23 cellular contexts compared by ENCODE assay signal in the genomic region with DNA sequence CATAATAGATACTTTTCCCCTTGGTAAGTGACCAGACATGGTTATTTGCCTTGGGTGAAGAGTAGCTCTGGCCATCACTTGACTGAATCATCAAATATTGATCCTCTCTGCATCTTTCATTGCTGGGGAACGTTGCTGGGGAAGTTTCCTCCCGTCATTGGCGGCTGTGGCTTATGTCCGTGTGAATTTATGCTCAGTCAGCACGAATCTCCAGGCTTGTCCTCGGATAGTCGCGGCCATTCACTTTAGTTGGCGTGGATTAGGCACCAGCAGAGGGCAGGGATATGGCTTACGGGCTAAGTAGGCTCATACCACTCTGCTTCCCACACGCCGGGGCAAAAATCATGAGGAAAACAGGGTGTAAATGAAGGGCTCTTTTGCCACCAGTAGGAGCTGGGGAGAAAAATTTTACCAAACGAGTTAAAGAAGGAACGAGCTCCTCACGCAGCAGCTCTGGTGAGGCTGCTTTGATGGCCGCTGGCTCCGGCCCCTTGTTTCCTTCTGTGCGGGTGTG.
DNase-seq lines count a peak whose midpoint lies in the region; ATAC-seq, FAIRE-seq and TF ChIP-seq lines count a peak whose summit lies in the region.
"Had no signal": no experiment of that assay in that cellular context is flagged by ENCODE, and none has a peak within 500 bp of the region (broad histone marks: within the 10 kb centered on the region; RNA-seq: fewer than 3 reads in every experiment).

No MANE protein-coding gene starts in this region.

- TF ChIP-seq RAD21 in H1 (IDR thresholded peaks at IDR 0.05 in 1 of 2, conservative IDR thresholded peaks at IDR 0.05 in 1 of 2; ENCODE audit: low read depth in 2 of 2, low read length in 2 of 2) = no peak

- no peaks in the 10 kb centered on the region for H4K20me1 ChIP-seq in GM23338 (replicated peaks; ENCODE audit: insufficient read depth)
- no peaks in the 10 kb centered on the region for H4K20me1 ChIP-seq in H1 (replicated peaks in 1 of 2; ENCODE audit: control insufficient read depth in 1 of 2, insufficient read depth in 2 of 2, low read length in 2 of 2)

- H3K36me3 ChIP-seq in GM23338 (ENCODE audit: insufficient read depth) = no peaks in the 10 kb centered on the region
- no peaks in the 10 kb centered on the region for H3K36me3 ChIP-seq in H1 (ENCODE audit: control insufficient read depth in 2 of 4, insufficient read depth in 4 of 4, low read length in 3 of 4)
- H3K36me3 ChIP-seq in vagina = no peaks in the 10 kb centered on the region
- H3K36me3 ChIP-seq: HAP-1 had no signal

- H4K5ac ChIP-seq in H1 (ENCODE audit: insufficient read length, low read depth, low read length) = no peak overlapping the region

- no peak overlapping the region for H4K91ac ChIP-seq in H1 (replicated peaks; ENCODE audit: insufficient read length, low read length)

- ATAC-seq in GM23338 = peak; percentile 25; the same call in 1 of the 3 replicates
- ATAC-seq in T-helper 17 cell = no peak
- no peak for ATAC-seq in HG03469 (IDR thresholded peaks at IDR 0.05; ENCODE audit: unreplicated experiment)

- H3F3A ChIP-seq in GM23338 (replicated peaks; ENCODE audit: low read depth) = no peaks in the 10 kb centered on the region

- H3K27ac ChIP-seq in GM23338 (ENCODE audit: low read depth) (no peak overlapping the region), H1 (ENCODE audit: low read depth, low read length) (no peak overlapping the region), vagina (no peak overlapping the region)
- H3K27ac ChIP-seq: 22Rv1 had no signal

- no peak overlapping the region for H3K4me3 ChIP-seq in GM23338
- no peak overlapping the region for H3K4me3 ChIP-seq in H1 (ENCODE audit: extremely low read depth in 1 of 4, insufficient read depth in 2 of 4, low read depth in 3 of 4, low read length in 4 of 4)
- no peak overlapping the region for H3K4me3 ChIP-seq in vagina
- H3K4me3 ChIP-seq: HAP-1 had no signal

- H3K79me2 ChIP-seq in GM23338 (replicated peaks; ENCODE audit: insufficient read depth) (no peaks in the 10 kb centered on the region), H1 (ENCODE audit: control insufficient read depth in 1 of 2, insufficient read depth in 2 of 2, low read length in 2 of 2) (no peaks in the 10 kb centered on the region)

- no peak overlapping the region for H3K9ac ChIP-seq in H1 (replicated peaks in 1 of 4; ENCODE audit: extremely low read depth in 1 of 4, low read depth in 3 of 4, low read length in 3 of 4)

- no peak overlapping the region for H2AK5ac ChIP-seq in H1 (ENCODE audit: low read depth, low read length)

- no peak overlapping the region for H3K14ac ChIP-seq in H1 (ENCODE audit: insufficient read length)

- no peak overlapping the region for H3K23ac ChIP-seq in H1 (ENCODE audit: insufficient read length)

- H3K27me3 Mint-ChIP-seq in GM23338 (ENCODE audit: insufficient read depth, low read depth, poor library complexity) (no peaks in the 10 kb centered on the region), T-helper 17 cell (peaks cover 61% of the 10 kb centered on the region)

- H2BK5ac ChIP-seq in H1 (ENCODE audit: low read depth, low read length) = 0 out of 2 replicates have a peak overlapping the region, but pooled peaks have one; percentile 27

- H2BK120ac ChIP-seq in H1 (replicated peaks; ENCODE audit: low read depth, low read length) = no peak overlapping the region

- H3K4me2 ChIP-seq in GM23338 (no peak overlapping the region), H1 (ENCODE audit: insufficient read depth in 1 of 2, low read depth in 2 of 2, low read length in 2 of 2) (no peak overlapping the region)

- H2BK20ac ChIP-seq in H1 (ENCODE audit: low read length) = no peak overlapping the region

- TF ChIP-seq CTCF in GM23338 (conservative IDR thresholded peaks at IDR 0.05; ENCODE audit: low read depth in 2 of 2) = no peak
- TF ChIP-seq CTCF in H1 (IDR thresholded peaks at IDR 0.05; ENCODE audit: control extremely low read depth in 1 of 3, insufficient read depth in 1 of 3, low read depth in 1 of 3, low read length in 3 of 3) = no peak
- no peak for TF ChIP-seq CTCF in vagina (IDR thresholded peaks at IDR 0.05)

- peaks cover 17% of the 10 kb centered on the region for H3K4me1 Mint-ChIP-seq in GM23338
- peaks cover 2% of the 10 kb centered on the region for H3K4me1 Mint-ChIP-seq in T-helper 17 cell
- H3K4me1 Mint-ChIP-seq: B cell; CD4-positive, alpha-beta memory T cell had no signal

- 0 out of 2 replicates have a peak overlapping the region, but pooled peaks have one; percentile 4 for H2BK15ac ChIP-seq in H1 (ENCODE audit: low read length)

- no peak overlapping the region for H3K18ac ChIP-seq in H1 (ENCODE audit: extremely low read depth, low read length)

- H3K9me3 ChIP-seq in H1 (ENCODE audit: insufficient read depth in 2 of 2, low read depth in 1 of 2, low read length in 1 of 2) = no peaks in the 10 kb centered on the region
- H3K9me3 ChIP-seq in vagina = no peaks in the 10 kb centered on the region
- no peaks in the 10 kb centered on the region for H3K9me3 ChIP-seq in T-helper 17 cell (ENCODE audit: control insufficient read depth, low read length, poor library complexity, severe bottlenecking)
- H3K9me3 ChIP-seq: HAP-1 had no signal

- TF ChIP-seq POLR2A in H1 (IDR thresholded peaks at IDR 0.05; ENCODE audit: control extremely low read depth in 1 of 2, low read depth in 2 of 2, low read length in 2 of 2) (no peak), vagina (IDR thresholded peaks at IDR 0.05) (no peak)

- intact Hi-C loops in vagina (cut with DNase I) = no loop called here

- no peaks in the 10 kb centered on the region for H3K23me2 ChIP-seq in H1 (ENCODE audit: low read depth, low read length)

- H4K8ac ChIP-seq in H1 (ENCODE audit: extremely low read depth, insufficient read depth, low read length) = peak overlapping the region; percentile 51; the same call in 1 of the 2 replicates

- TF ChIP-seq EP300 in H1 (IDR thresholded peaks at IDR 0.05; ENCODE audit: borderline replicate concordance in 1 of 2, low read depth in 2 of 2, low read length in 2 of 2) = no peak

- H3K27ac Mint-ChIP-seq in GM23338 (no peak overlapping the region), T-helper 17 cell (no peak overlapping the region)
- H3K27ac Mint-ChIP-seq: B cell had no signal

- H3K9me2 ChIP-seq in GM23338 (ENCODE audit: insufficient read depth) = 0 out of 2 replicates have a peak, but pooled peaks cover 5% of the 10 kb centered on the region

- H3K36me3 Mint-ChIP-seq in GM23338 (ENCODE audit: low read depth) (no peaks in the 10 kb centered on the region), T-helper 17 cell (ENCODE audit: low read depth) (peaks cover 3% of the 10 kb centered on the region)
- H3K36me3 Mint-ChIP-seq: CD4-positive, alpha-beta memory T cell had no signal

- 91% methylated on average over 18 of the region's 18 CpGs; no CpG with 5 or more reads in 1 of the 2 experiments for WGBS in H1 (ENCODE audit: extremely low coverage in 1 of 2, insufficient coverage in 1 of 2, insufficient read length in 1 of 2, insufficient replicate concordance in 2 of 2, low coverage in 1 of 2, low lambda C conversion rate in 2 of 2, missing lambda C conversion rate in 1 of 2), 2 experiments

- no peaks in the 10 kb centered on the region for H3K4me1 ChIP-seq in GM23338 (ENCODE audit: insufficient read depth)
- peaks cover 0 to 11% (median 6%) of the 10 kb centered on the region in 4 experiments; a peak in 4 of 7 replicates for H3K4me1 ChIP-seq in H1 (replicated peaks in 1 of 4; ENCODE audit: control insufficient read depth in 3 of 4, insufficient read depth in 4 of 4, low read length in 3 of 4)
- no peaks in the 10 kb centered on the region for H3K4me1 ChIP-seq in vagina

- H3K4me3 Mint-ChIP-seq in GM23338 (no peak overlapping the region), T-helper 17 cell (no peak overlapping the region)
- H3K4me3 Mint-ChIP-seq: B cell; CD4-positive, alpha-beta memory T cell had no signal

- no peak overlapping the region for H2BK12ac ChIP-seq in H1 (ENCODE audit: low read depth, low read length)

- no peak for FAIRE-seq in H1 (lab: Jason Lieb, UNC)
- FAIRE-seq: D721Med, G401.6, GM12891, HTR-8/SVneo had no signal

- DNase-seq in NCI-H510A treated with DMSO at 0.1 percent for 48 hours (lab: John Stamatoyannopoulos, UW) = peak; percentile 73
- no peak for DNase-seq in NCI-H510A (lab: John Stamatoyannopoulos, UW)
- DNase-seq in GM23338 (ENCODE audit: low spot score) = no peak
- DNase-seq in H1 (ENCODE audit: low read depth in 1 of 2, low spot score in 2 of 2) = no peak
- DNase-seq in vagina (ENCODE audit: extremely low spot score in 2 of 2) = peak; percentile 37 to 67
- no peak for DNase-seq in T-helper 17 cell
- DNase-seq: ACHN; C1 segment of cervical spinal cord; CD4-positive, alpha-beta memory T cell; COR-L47; DMS153; DMS79 treated with DMSO at 0.1 percent for 48 hours; EL; GOT3; KBM-7 had no signal

- no peaks in the 10 kb centered on the region for H3K79me1 ChIP-seq in H1 (ENCODE audit: low read depth, low read length)

- no peak overlapping the region for H2AFZ ChIP-seq in GM23338
- H2AFZ ChIP-seq in H1 (ENCODE audit: low read length) = no peak overlapping the region

- POLR2A ChIA-PET in H1 (lab: Charles Lee; ENCODE audit: partially characterized antibody) = interaction anchor here (1.3 kb wide), 1 partner anchor 17 kb away, joined by 4 read pairs; no protein-coding TSS in a partner anchor

- no peak overlapping the region for H3K56ac ChIP-seq in H1 (replicated peaks; ENCODE audit: insufficient read length, low read depth, low read length)

- CTCF ChIA-PET in H1 (lab: Charles Lee; ENCODE audit: partially characterized antibody) = interaction anchor here (0.9 to 1.0 kb wide), 2 partner anchors 10 to 303 kb away, joined by 3 read pairs; no protein-coding TSS in a partner anchor

- no peaks in the 10 kb centered on the region for H3K9me3 Mint-ChIP-seq in GM23338

- no peaks in the 10 kb centered on the region for H3K27me3 ChIP-seq in GM23338 (ENCODE audit: insufficient read depth)
- no peaks in the 10 kb centered on the region for H3K27me3 ChIP-seq in H1 (replicated peaks in 1 of 4; ENCODE audit: control insufficient read depth in 3 of 4, extremely low read depth in 1 of 4, insufficient read depth in 3 of 4, low read length in 3 of 4)
- no peaks in the 10 kb centered on the region for H3K27me3 ChIP-seq in vagina

- H3K4ac ChIP-seq in H1 (replicated peaks; ENCODE audit: insufficient read length, low read depth, low read length) = no peak overlapping the region

TF ChIP-seq in GM23338, 12 proteins besides CTCF, POLR2A, EP300 and RAD21 (continues in another document):
- no peak for TF ChIP-seq POLR2AphosphoS5 (IDR thresholded peaks at IDR 0.05; ENCODE audit: low read depth)
- no peak for TF ChIP-seq STAT1 (IDR thresholded peaks at IDR 0.05; ENCODE audit: unreplicated experiment)
- no peak for TF ChIP-seq EZH2 (IDR thresholded peaks at IDR 0.05; ENCODE audit: low read depth, unreplicated experiment)
- TF ChIP-seq NANOG (IDR thresholded peaks at IDR 0.05; ENCODE audit: borderline replicate concordance) = no peak

TF ChIP-seq in H1, 55 proteins besides CTCF, POLR2A, EP300 and RAD21:
- TF ChIP-seq SAP30 (IDR thresholded peaks at IDR 0.05; ENCODE audit: insufficient read depth, insufficient replicate concordance, low read length) (no peak), YY1 (IDR thresholded peaks at IDR 0.05; ENCODE audit: low read depth, low read length) (no peak), BRCA1 (IDR thresholded peaks at IDR 0.05; ENCODE audit: low read depth, low read length) (no peak), MAFK (IDR thresholded peaks at IDR 0.05; ENCODE audit: low read depth, low read length) (peak; percentile 60)

Comparison
In these comparisons a context has a peak if more than half of its experiments do, and no peak if none do; other contexts are left out.
1. DNase-seq: peak in NCI-H510A treated with DMSO at 0.1 percent for 48 hours (single experiment) and vagina (2 of 2); none in NCI-H510A (single experiment), GM23338 (single experiment), H1 (0 of 2) and T-helper 17 cell (0 of 3).